In genomic region chr1:41483960-41484844, GRCh38 we compare ENCODE assay signal across 8 cellular contexts. TPM values are rescaled to one million over a fixed set of nuclear protein-coding genes. Genes with fewer than 3 reads are reported as not detected.
DNase-seq lines count a peak whose midpoint lies in the region; ATAC-seq and TF ChIP-seq lines count a peak whose summit lies in the region.

Gene EDN2 (minus strand): TSS chr1:41484683. CDS start chr1:41484601, 82 bp downstream.

- H3K9ac ChIP-seq in mammary epithelial cell (ENCODE audit: insufficient read depth, low read length): no peak within 1 kb of the TSS
- H3K9ac ChIP-seq in neural progenitor cell: no peak within 1 kb of the TSS

- H3K36me3 ChIP-seq in mammary epithelial cell (ENCODE audit: insufficient read depth, low read length) (no peaks in the 10 kb centered on the region), neural progenitor cell (no peaks in the 10 kb centered on the region)

- dilution Hi-C loops in mammary epithelial cell (cut with HindIII; ENCODE audit: low sequenced_read_pairs): loop anchor here (5.0 kb wide), 1 partner anchor 37 kb away; no protein-coding TSS in a partner anchor

- peak within 1 kb of the TSS; percentile 15 for H2AFZ ChIP-seq in mammary epithelial cell (ENCODE audit: low read depth, low read length)
- no peak within 1 kb of the TSS for H2AFZ ChIP-seq in neural progenitor cell (replicated peaks)

- H3K27me3 Mint-ChIP-seq in neural progenitor cell (ENCODE audit: insufficient read depth, low read depth): peaks cover 20% of the 10 kb centered on the region
- H3K27me3 Mint-ChIP-seq in activated T-cell treated with anti-CD3 and anti-CD28 coated beads, Interleukin-2, amount 50 U/mL, for 4 hours (ENCODE audit: low read depth): peaks cover 18% of the 10 kb centered on the region

- H3K27ac ChIP-seq in mammary epithelial cell (ENCODE audit: insufficient read depth, low read depth, low read length) (no peak within 1 kb of the TSS), neural progenitor cell (no peak within 1 kb of the TSS)

- TF ChIP-seq CTCF in mammary epithelial cell (conservative IDR thresholded peaks at IDR 0.05 in 1 of 2, IDR thresholded peaks at IDR 0.05 in 1 of 2; ENCODE audit: extremely low read depth in 1 of 2, insufficient read depth in 1 of 2, low read depth in 1 of 2, low read length in 2 of 2): peak; percentile 40 to 53
- TF ChIP-seq CTCF in neural progenitor cell (IDR thresholded peaks at IDR 0.05): peak; percentile 29

- H3K4me1 ChIP-seq in mammary epithelial cell (ENCODE audit: insufficient read depth, low read length) (peaks cover 40% of the 10 kb centered on the region), neural progenitor cell (peaks cover 42% of the 10 kb centered on the region)

- ATAC-seq in HG03039 (IDR thresholded peaks at IDR 0.05; ENCODE audit: unreplicated experiment) (no peak), GM18858 (IDR thresholded peaks at IDR 0.05; ENCODE audit: unreplicated experiment) (no peak)
- ATAC-seq in activated T-cell treated with anti-CD3 and anti-CD28 coated beads, Interleukin-2, amount 50 U/mL, for 4 hours: no peak

- DNase-seq in Daoy (ENCODE audit: low read depth) (peak; percentile 54), NCI-H2029 (lab: John Stamatoyannopoulos, UW) (peak; percentile 100), mammary epithelial cell (peak; percentile 66), neural progenitor cell (ENCODE audit: low spot score) (peak; percentile 51), anterior cingulate cortex (lab: John Stamatoyannopoulos, UW) (no peak)
- no peak for DNase-seq in activated T-cell treated with anti-CD3 and anti-CD28 coated beads, Interleukin-2, amount 50 U/mL, for 4 hours

- no peaks in the 10 kb centered on the region for H3K36me3 Mint-ChIP-seq in neural progenitor cell
- H3K36me3 Mint-ChIP-seq in activated T-cell treated with anti-CD3 and anti-CD28 coated beads, Interleukin-2, amount 50 U/mL, for 4 hours (ENCODE audit: insufficient read depth): no peaks in the 10 kb centered on the region

- H3K9me3 Mint-ChIP-seq in neural progenitor cell: no peaks in the 10 kb centered on the region
- no peaks in the 10 kb centered on the region for H3K9me3 Mint-ChIP-seq in activated T-cell treated with anti-CD3 and anti-CD28 coated beads, Interleukin-2, amount 50 U/mL, for 4 hours

- peak within 1 kb of the TSS; percentile 72 for H3K4me2 ChIP-seq in mammary epithelial cell (ENCODE audit: insufficient read depth, low read depth, low read length)
- H3K4me2 ChIP-seq in neural progenitor cell: no peak within 1 kb of the TSS

- CTCF ChIA-PET in mammary epithelial cell (lab: Charles Lee; ENCODE audit: low non-redundant PET): interaction anchor here (0.5 to 0.9 kb wide), 3 partner anchors 8 to 65 kb away, joined by 3 to 7 read pairs (median 4); no protein-coding TSS in a partner anchor

- H3K79me2 ChIP-seq in mammary epithelial cell (ENCODE audit: insufficient read depth, low read length) (no peaks in the 10 kb centered on the region), neural progenitor cell (ENCODE audit: low read depth) (no peaks in the 10 kb centered on the region)

- H3K27me3 ChIP-seq in mammary epithelial cell (ENCODE audit: insufficient read depth, low read length) (no peaks in the 10 kb centered on the region), neural progenitor cell (peaks cover 12% of the 10 kb centered on the region)

- no TSS peak for BruUV-seq in mammary epithelial cell (replicated peaks; lab: Mats Ljungman, UMichigan)

- H3K4me3 ChIP-seq in mammary epithelial cell (replicated peaks in 1 of 3; ENCODE audit: insufficient read depth in 1 of 3, low read depth in 2 of 3, low read length in 3 of 3) (peak within 1 kb of the TSS in 2 of 3 experiments; percentile 13 to 54), neural progenitor cell (no peak within 1 kb of the TSS)

- no peaks in the 10 kb centered on the region for H4K20me1 ChIP-seq in mammary epithelial cell (ENCODE audit: insufficient read depth, low read length)
- H4K20me1 ChIP-seq in neural progenitor cell (ENCODE audit: low read depth): peaks cover 10% of the 10 kb centered on the region

- in situ Hi-C loops in mammary epithelial cell (cut with MboI; ENCODE audit: low sequenced_read_pairs in 2 of 2): no loop called here

- H3K4me1 Mint-ChIP-seq in neural progenitor cell: peaks cover 67% of the 10 kb centered on the region
- peaks cover 1% of the 10 kb centered on the region for H3K4me1 Mint-ChIP-seq in activated T-cell treated with anti-CD3 and anti-CD28 coated beads, Interleukin-2, amount 50 U/mL, for 4 hours (ENCODE audit: low read depth)

- intact Hi-C loops in mammary epithelial cell (cut with micrococcal nuclease): no loop called here

- H3F3A ChIP-seq in neural progenitor cell (ENCODE audit: low read depth): peaks cover 30% of the 10 kb centered on the region

- peak within 1 kb of the TSS; percentile 63 for H3K27ac Mint-ChIP-seq in neural progenitor cell

- 13% methylated on average over 5 of the region's 29 CpGs for WGBS in mammary epithelial cell (ENCODE audit: low coverage, missing lambda C conversion rate)

- peak within 1 kb of the TSS; percentile 38 for H3K4me3 Mint-ChIP-seq in neural progenitor cell
- H3K4me3 Mint-ChIP-seq in activated T-cell treated with anti-CD3 and anti-CD28 coated beads, Interleukin-2, amount 50 U/mL, for 4 hours: no peak within 1 kb of the TSS

- H3K9me3 ChIP-seq in mammary epithelial cell (replicated peaks; ENCODE audit: insufficient read depth, low read length) (no peaks in the 10 kb centered on the region), neural progenitor cell (ENCODE audit: low read depth) (no peaks in the 10 kb centered on the region)

RNA-seq across cellular contexts. Expression of gene EDN2, which starts in this region (rescaled TPM):
- 0.40 TPM in 1 of 2 replicates, not detected in the other for total RNA-seq in Daoy (2014; rRNA removed; shearing (Covaris generic))
- total RNA-seq in mammary epithelial cell (1 to 10 TPM in 1 of 2 donors, under 1 TPM in 1; 0.56 to 1.3 TPM), neural progenitor cell (ENCODE audit: low replicate concordance) (not detected in 2 replicates)
- polyA plus RNA-seq in mammary epithelial cell: 1.4 TPM
- polyA minus RNA-seq in mammary epithelial cell: not detected
- total RNA-seq in activated T-cell treated with anti-CD3 and anti-CD28 coated beads, Interleukin-2, amount 50 U/mL, for 4 hours: not detected

Comparison
In these comparisons a context has a peak if more than half of its experiments do, and no peak if none do; other contexts are left out.
1. Peak in DNase-seq in Daoy; RNA of the gene not detected or under 1 TPM.
2. Peak in DNase-seq in neural progenitor cell; RNA of the gene not detected or under 1 TPM.
3. DNase-seq: peak in NCI-H2029 (single experiment) and mammary epithelial cell (single experiment); none in anterior cingulate cortex (0 of 58) and activated T-cell treated with anti-CD3 and anti-CD28 coated beads, Interleukin-2, amount 50 U/mL, for 4 hours (single experiment).